Comparison of ENCODE assay signal across 14 cellular contexts in genomic region chr5:59543826-59544442, GRCh38.
A peak's percentile ranks its signal among the peaks of the same experiment; 100 is the strongest.
DNase-seq lines count a peak whose midpoint lies in the region; ATAC-seq, FAIRE-seq and TF ChIP-seq lines count a peak whose summit lies in the region.
"Had no signal": no experiment of that assay in that cellular context is flagged by ENCODE, and none has a peak within 500 bp of the region (broad histone marks: within the 10 kb centered on the region; RNA-seq: fewer than 3 reads in every experiment).

No MANE protein-coding gene starts in this region.

- H3K27me3 ChIP-seq in SK-N-SH (ENCODE audit: insufficient read depth) (no peaks in the 10 kb centered on the region), bronchial epithelial cell (ENCODE audit: control insufficient read depth, insufficient read depth, low read length) (no peaks in the 10 kb centered on the region), upper lobe of right lung (no peaks in the 10 kb centered on the region)

- TF ChIP-seq RAD21 in SK-N-SH (IDR thresholded peaks at IDR 0.05; ENCODE audit: low read length) = no peak

- peaks cover 12% of the 10 kb centered on the region for H3K4me1 Mint-ChIP-seq in memory B cell
- H3K4me1 Mint-ChIP-seq: activated CD4-positive, alpha-beta T cell treated with anti-CD3 and anti-CD28 coated beads, Interleukin-2, amount 10 ng/mL, durations not matched to agents 24 days and 14 days had no signal

- H3K36me3 ChIP-seq in SK-N-SH (replicated peaks in 1 of 2; ENCODE audit: control insufficient read depth in 1 of 2, insufficient read depth in 2 of 2, low read length in 1 of 2) (no peaks in the 10 kb centered on the region), bronchial epithelial cell (ENCODE audit: control insufficient read depth, insufficient read depth, low read length) (no peaks in the 10 kb centered on the region), upper lobe of right lung (no peaks in the 10 kb centered on the region)

- no peak for DNase-seq in SK-N-SH
- peak; percentile 50 for DNase-seq in bronchial epithelial cell (ENCODE audit: low read depth)
- DNase-seq in memory B cell (ENCODE audit: low spot score in 2 of 2) = no peak
- DNase-seq in upper lobe of right lung = no peak
- no peak for DNase-seq in T-helper 1 cell
- no peak for DNase-seq in D341Med (ENCODE audit: low spot score)
- no peak for DNase-seq in activated T-cell treated with anti-CD3 and anti-CD28 coated beads, Interleukin-2, amount 50 U/mL, for 1 hour
- DNase-seq: activated CD4-positive, alpha-beta T cell treated with anti-CD3 and anti-CD28 coated beads, Interleukin-2, amount 10 ng/mL, durations not matched to agents 24 days and 14 days; Kasumi-1 had no signal

- no peak overlapping the region for H2AFZ ChIP-seq in SK-N-SH (ENCODE audit: low read depth)

- 48% methylated on average over 2 of the region's 2 CpGs for WGBS in SK-N-SH (ENCODE audit: low lambda C conversion rate)

- peak; percentile 32 for FAIRE-seq in bronchial epithelial cell (lab: Jason Lieb, UNC)

- no peaks in the 10 kb centered on the region for H3K9me2 ChIP-seq in SK-N-SH

- intact Hi-C loops in upper lobe of right lung (cut with DNase I) = no loop called here

- H4K20me1 ChIP-seq in SK-N-SH (ENCODE audit: insufficient read depth) = no peaks in the 10 kb centered on the region

- TF ChIP-seq CTCF in SK-N-SH (IDR thresholded peaks at IDR 0.05) (no peak), bronchial epithelial cell (IDR thresholded peaks at IDR 0.05; ENCODE audit: insufficient read depth, low read length, severe bottlenecking) (no peak), upper lobe of right lung (IDR thresholded peaks at IDR 0.05) (no peak)

- H3F3A ChIP-seq in SK-N-SH (replicated peaks; ENCODE audit: insufficient read depth) = no peaks in the 10 kb centered on the region

- POLR2A ChIA-PET in SK-N-SH (lab: Yijun Ruan, JAX) = no interaction called here

- no peaks in the 10 kb centered on the region for H3K27me3 Mint-ChIP-seq in memory B cell
- H3K27me3 Mint-ChIP-seq: B cell had no signal

- no peak for TF ChIP-seq EP300 in SK-N-SH (IDR thresholded peaks at IDR 0.05; ENCODE audit: borderline replicate concordance in 1 of 2, low read depth in 1 of 2, low read length in 1 of 2)

- H3K4me1 ChIP-seq in SK-N-SH (ENCODE audit: control insufficient read depth in 1 of 2, insufficient read depth in 2 of 2, low read depth in 1 of 2, low read length in 1 of 2) = peaks cover 0 to 27% of the 10 kb centered on the region in 2 experiments; a peak in 2 of 4 replicates
- peaks cover 21% of the 10 kb centered on the region for H3K4me1 ChIP-seq in upper lobe of right lung

- H3K4me3 Mint-ChIP-seq in memory B cell = no peak overlapping the region
- H3K4me3 Mint-ChIP-seq: activated CD4-positive, alpha-beta T cell treated with anti-CD3 and anti-CD28 coated beads, Interleukin-2, amount 10 ng/mL, durations not matched to agents 24 days and 14 days; B cell had no signal

- peak; percentile 63 for ATAC-seq in SK-N-SH treated with all-trans-retinoic acid at 6 μM for 48 hours
- ATAC-seq in memory B cell (ENCODE audit: low read depth) = no peak
- no peak for ATAC-seq in upper lobe of right lung
- ATAC-seq: esophagus mucosa had no signal

- H3K79me2 ChIP-seq in SK-N-SH (ENCODE audit: insufficient read depth) = no peaks in the 10 kb centered on the region

- no peak overlapping the region for H3K4me2 ChIP-seq in SK-N-SH

- no peak overlapping the region for H3K9ac ChIP-seq in SK-N-SH

- no peaks in the 10 kb centered on the region for H3K36me3 Mint-ChIP-seq in memory B cell

- peak overlapping the region; percentile 45 for H3K27ac Mint-ChIP-seq in memory B cell
- H3K27ac Mint-ChIP-seq: activated CD4-positive, alpha-beta T cell treated with anti-CD3 and anti-CD28 coated beads, Interleukin-2, amount 10 ng/mL, durations not matched to agents 24 days and 14 days; B cell had no signal

- CTCF ChIA-PET in SK-N-SH (lab: Yijun Ruan, JAX) = interaction anchor here (0.7 to 3.2 kb wide), 5 partner anchors 15 to 153 kb away, joined by 3 to 10 read pairs (median 4); no protein-coding TSS in a partner anchor

- H3K9me3 Mint-ChIP-seq in memory B cell = no peaks in the 10 kb centered on the region
- H3K9me3 Mint-ChIP-seq: activated CD4-positive, alpha-beta T cell treated with anti-CD3 and anti-CD28 coated beads, Interleukin-2, amount 10 ng/mL, durations not matched to agents 24 days and 14 days had no signal

- no peak overlapping the region for H3K4me3 ChIP-seq in SK-N-SH (ENCODE audit: low read depth in 2 of 2, low read length in 1 of 2)
- H3K4me3 ChIP-seq in bronchial epithelial cell (ENCODE audit: low read depth, low read length) = no peak overlapping the region
- H3K4me3 ChIP-seq in upper lobe of right lung = no peak overlapping the region
- H3K4me3 ChIP-seq: GM12878 had no signal

- H3K27ac ChIP-seq in SK-N-SH (ENCODE audit: low read depth in 2 of 2, low read length in 1 of 2) = peak overlapping the region in 1 of 2 experiments; percentile 81; a peak in 2 of 4 replicates
- peak overlapping the region; percentile 32 for H3K27ac ChIP-seq in upper lobe of right lung
- H3K27ac ChIP-seq: RWPE1 had no signal

- no peaks in the 10 kb centered on the region for H3K9me3 ChIP-seq in SK-N-SH
- H3K9me3 ChIP-seq in upper lobe of right lung = no peaks in the 10 kb centered on the region

TF ChIP-seq in SK-N-SH treated with all-trans-retinoic acid at 6 μM for 48 hours, 23 proteins besides CTCF, POLR2A, EP300 and RAD21:
- no peak for TF ChIP-seq SNAI2 (CRISPR knock-in tag; IDR thresholded peaks at IDR 0.05)
- TF ChIP-seq ZNF565 (CRISPR knock-in tag; conservative IDR thresholded peaks at IDR 0.05; ENCODE audit: low read depth) = no peak
- no peak for TF ChIP-seq TOX (CRISPR knock-in tag; IDR thresholded peaks at IDR 0.05; ENCODE audit: borderline replicate concordance)
- TF ChIP-seq ZC3H10 (CRISPR knock-in tag; IDR thresholded peaks at IDR 0.05) = no peak
- TF ChIP-seq TSHZ2 (CRISPR knock-in tag; IDR thresholded peaks at IDR 0.05) = no peak
TF ChIP-seq in SK-N-SH treated with all-trans-retinoic acid at 6 μM for 48 hours: peak in this region for 0.

TF ChIP-seq in SK-N-SH, 30 proteins besides CTCF, POLR2A, EP300 and RAD21:
- TF ChIP-seq RXRA (IDR thresholded peaks at IDR 0.05; ENCODE audit: borderline replicate concordance, low read depth) (no peak), NRF1 (IDR thresholded peaks at IDR 0.05; ENCODE audit: low read depth, low read length) (no peak)
